2 cellular contexts compared by ENCODE assay signal in genomic region chrX:119784747-119785446, GRCh38.
TF ChIP-seq lines count a peak whose summit lies in the region.

No MANE protein-coding gene starts in this region.

TF ChIP-seq in HCT116, 20 proteins besides CTCF, POLR2A, EP300 and RAD21 (continued from another document):
- TF ChIP-seq CEBPB (IDR thresholded peaks at IDR 0.05; ENCODE audit: low read depth) (no peak), POLR2AphosphoS5 (IDR thresholded peaks at IDR 0.05; ENCODE audit: low read depth, low read length) (no peak), EZH2 (IDR thresholded peaks at IDR 0.05) (no peak), ZNF274 (IDR thresholded peaks at IDR 0.05; ENCODE audit: low read depth, low read length) (no peak), ATF3 (IDR thresholded peaks at IDR 0.05) (no peak), FOSL1 (IDR thresholded peaks at IDR 0.05; ENCODE audit: low read depth) (no peak), SP1 (IDR thresholded peaks at IDR 0.05; ENCODE audit: low read depth) (no peak)

TF ChIP-seq in HepG2, 621 proteins besides CTCF, POLR2A, EP300 and RAD21 (continued from another document):
- TF ChIP-seq RFX3 (CRISPR knock-in tag; IDR thresholded peaks at IDR 0.05): no peak
- no peak for TF ChIP-seq RARA (CRISPR knock-in tag; IDR thresholded peaks at IDR 0.05)
- TF ChIP-seq ZNF280B (CRISPR knock-in tag; IDR thresholded peaks at IDR 0.05; ENCODE audit: borderline replicate concordance): no peak
- no peak for TF ChIP-seq MED8 (CRISPR knock-in tag; IDR thresholded peaks at IDR 0.05; ENCODE audit: insufficient replicate concordance)
- TF ChIP-seq TEF (CRISPR knock-in tag; IDR thresholded peaks at IDR 0.05): no peak
- no peak for TF ChIP-seq AFF4 (CRISPR knock-in tag; IDR thresholded peaks at IDR 0.05)
- no peak for TF ChIP-seq AGO1 (IDR thresholded peaks at IDR 0.05; ENCODE audit: low read depth, low read length, poor library complexity, severe bottlenecking)
- TF ChIP-seq RCOR2 (CRISPR knock-in tag; IDR thresholded peaks at IDR 0.05): no peak
- TF ChIP-seq ATAD3A (CRISPR knock-in tag; IDR thresholded peaks at IDR 0.05): no peak
- TF ChIP-seq KLF6 (CRISPR knock-in tag; IDR thresholded peaks at IDR 0.05): no peak
- 0 out of 2 replicates have a peak, but pooled peaks have one; percentile 14 for TF ChIP-seq SMC3 (IDR thresholded peaks at IDR 0.05; ENCODE audit: low read length)
- TF ChIP-seq STAG1 (CRISPR knock-in tag; IDR thresholded peaks at IDR 0.05): peak; percentile 31
- no peak for TF ChIP-seq CCAR2 (optimal IDR thresholded peaks at IDR 0.05; ENCODE audit: low read depth, low read length)
- TF ChIP-seq ZNF331 (CRISPR knock-in tag; IDR thresholded peaks at IDR 0.05): no peak
- TF ChIP-seq ZFP36L2 (CRISPR knock-in tag; IDR thresholded peaks at IDR 0.05): no peak
- no peak for TF ChIP-seq ZNF607 (CRISPR knock-in tag; IDR thresholded peaks at IDR 0.05; ENCODE audit: borderline replicate concordance)
- no peak for TF ChIP-seq IRF2 (CRISPR knock-in tag; IDR thresholded peaks at IDR 0.05)
- TF ChIP-seq ZNF891 (CRISPR knock-in tag; IDR thresholded peaks at IDR 0.05): no peak
- TF ChIP-seq POLR2AphosphoS5 (IDR thresholded peaks at IDR 0.05; ENCODE audit: low read depth, low read length): peak; percentile 33; the same call in 1 of the 2 replicates
- TF ChIP-seq CREB1 (IDR thresholded peaks at IDR 0.05): no peak
- TF ChIP-seq CREB1 (CRISPR knock-in tag; IDR thresholded peaks at IDR 0.05): no peak
- peak; percentile 19 to 43; a peak in 1 of 4 replicates for TF ChIP-seq HMGXB4 (CRISPR knock-in tag; IDR thresholded peaks at IDR 0.05; ENCODE audit: borderline replicate concordance in 1 of 2, low read depth in 1 of 2)
- no peak for TF ChIP-seq FOXP4 (CRISPR knock-in tag; IDR thresholded peaks at IDR 0.05)
- TF ChIP-seq HNF1B (CRISPR knock-in tag; IDR thresholded peaks at IDR 0.05): no peak
- TF ChIP-seq MAFF (IDR thresholded peaks at IDR 0.05; ENCODE audit: low read depth, low read length): no peak
- no peak for TF ChIP-seq LBX2 (CRISPR knock-in tag; IDR thresholded peaks at IDR 0.05; ENCODE audit: borderline replicate concordance)
- no peak for TF ChIP-seq ETS1 (CRISPR knock-in tag; IDR thresholded peaks at IDR 0.05)
TF ChIP-seq in HepG2: peak in this region for 4.
